ENCODE assay signal across 21 cellular contexts in the genomic region with DNA sequence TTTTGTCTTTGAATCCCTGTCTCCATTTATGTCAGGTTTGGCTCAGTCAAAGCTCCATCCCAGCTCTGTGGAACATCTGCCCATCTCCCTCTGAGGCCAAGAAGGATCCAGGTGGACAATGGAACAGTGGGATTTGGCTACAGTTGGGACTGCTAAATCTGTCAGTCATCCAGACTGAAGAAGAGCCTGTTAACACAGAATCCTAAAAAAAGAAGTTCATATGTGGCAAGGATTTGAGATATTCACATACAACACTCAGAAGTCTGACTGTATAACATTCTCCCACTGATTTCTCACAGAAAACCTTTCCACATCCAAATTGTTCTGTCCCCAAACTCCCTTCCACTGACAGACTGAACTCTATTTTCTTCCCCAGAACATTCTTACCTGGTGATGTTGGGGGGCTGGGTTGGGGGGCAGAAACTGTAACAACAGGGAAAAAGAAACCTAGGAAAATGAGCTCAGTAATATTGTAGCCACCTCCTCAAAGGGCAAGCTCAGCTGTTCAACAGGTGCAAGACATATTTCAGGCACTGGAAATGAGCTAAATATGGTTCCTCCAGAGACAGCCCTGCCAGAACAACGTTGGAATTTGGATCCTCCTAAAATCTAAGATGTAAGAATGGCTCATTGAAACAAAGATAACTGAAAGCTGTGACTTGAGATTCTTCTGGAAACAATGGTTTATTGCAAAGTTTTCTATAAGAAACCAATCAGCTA.
"Had no signal": no experiment of that assay in that cellular context is flagged by ENCODE, and none has a peak within 500 bp of the region (broad histone marks: within the 10 kb centered on the region; RNA-seq: fewer than 3 reads in every experiment).

No MANE protein-coding gene starts in this region.

- H3K36me3 ChIP-seq: esophagus squamous epithelium, neutrophil, pancreas, right atrium auricular region, sigmoid colon, thoracic aorta, tibial nerve, upper lobe of left lung had no signal

- DNase-seq: cortex of kidney; effector memory CD8-positive, alpha-beta T cell; erythroblast; esophagus squamous epithelium; foreskin melanocyte; head of caudate nucleus; mucosa of descending colon; naive thymus-derived CD8-positive, alpha-beta T cell; pancreas; sigmoid colon; small intestine; stimulated activated CD4-positive, alpha-beta T cell treated with anti-CD3 and anti-CD28 coated beads, Interleukin-15, amount 100 ng/mL, for 24 hours; stimulated activated CD4-positive, alpha-beta T cell treated with anti-CD3 and anti-CD28 coated beads, Interleukin-2, amount 100 ng/mL, for 48 hours; stimulated activated naive B cell treated with anti-CD40 and anti-IgM and Interleukin-4, amounts not matched to agents 10 μg/mL and 1 μg/mL and 100 μg/mL, for 72 hours; upper lobe of left lung had no signal

- H3K9me3 ChIP-seq: esophagus squamous epithelium, mucosa of descending colon, neutrophil, pancreas, right atrium auricular region, sigmoid colon, thoracic aorta, tibial nerve, upper lobe of left lung had no signal

- H3K4me3 ChIP-seq: esophagus squamous epithelium, lung, mucosa of descending colon, pancreas, right atrium auricular region, sigmoid colon, thoracic aorta, tibial nerve, upper lobe of left lung had no signal

- H3K27ac ChIP-seq: esophagus squamous epithelium, neutrophil, pancreas, right atrium auricular region, sigmoid colon, thoracic aorta, upper lobe of left lung had no signal

- H3K27me3 ChIP-seq: esophagus squamous epithelium, right atrium auricular region, sigmoid colon, tibial nerve, upper lobe of left lung had no signal

- H3K4me1 ChIP-seq: pancreas had no signal

- ATAC-seq: effector memory CD8-positive, alpha-beta T cell; left lobe of liver; mucosa of descending colon; naive thymus-derived CD8-positive, alpha-beta T cell; pancreas; stimulated activated naive B cell treated with anti-CD40 and anti-IgM and Interleukin-4, amounts not matched to agents 10 μg/mL and 1 μg/mL and 100 μg/mL, for 72 hours had no signal
